ENCODE assay signal across 15 cellular contexts in the genomic region with DNA sequence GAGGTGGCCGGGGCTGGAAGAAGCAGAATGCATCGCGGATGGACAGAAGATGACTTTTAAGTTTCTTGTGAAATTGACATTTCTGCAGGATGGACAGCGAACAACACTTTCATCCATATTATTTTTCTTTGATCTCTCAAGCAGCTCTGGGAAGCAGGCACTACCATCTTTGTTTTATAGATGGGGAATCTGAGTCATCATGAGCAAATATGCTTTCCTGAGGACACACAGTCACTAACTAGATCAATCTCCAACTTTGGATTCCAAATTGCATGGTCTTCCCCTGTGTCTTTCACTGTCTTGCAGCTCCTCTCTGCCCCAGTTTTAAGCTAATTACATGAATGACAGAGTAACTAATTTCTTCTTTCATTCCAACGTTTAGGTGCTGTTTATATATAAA.
"Had no signal": no experiment of that assay in that cellular context is flagged by ENCODE, and none has a peak within 500 bp of the region (broad histone marks: within the 10 kb centered on the region; RNA-seq: fewer than 3 reads in every experiment).

No MANE protein-coding gene starts in this region.

- H3K36me3 Mint-ChIP-seq: brain; stimulated activated memory B cell treated with anti-CD40 and anti-IgM and Interleukin-4, amounts not matched to agents 10 μg/mL and 1 μg/mL and 100 μg/mL, for 72 hours had no signal

- H3K9me3 ChIP-seq: esophagus squamous epithelium, neutrophil, thyroid gland had no signal

- H3K36me3 ChIP-seq: esophagus squamous epithelium, neutrophil, thyroid gland had no signal

- H3K4me3 Mint-ChIP-seq: activated naive CD8-positive, alpha-beta T cell treated with anti-CD3 and anti-CD28 coated beads for 36 hours; brain; stimulated activated memory B cell treated with anti-CD40 and anti-IgM and Interleukin-4, amounts not matched to agents 10 μg/mL and 1 μg/mL and 100 μg/mL, for 72 hours had no signal

- H3K27me3 ChIP-seq: neutrophil, thyroid gland had no signal

- H3K4me1 ChIP-seq: esophagus squamous epithelium, thyroid gland had no signal

- H3K4me3 ChIP-seq: esophagus squamous epithelium, lung, thyroid gland had no signal

- H3K4me1 Mint-ChIP-seq: activated naive CD8-positive, alpha-beta T cell treated with anti-CD3 and anti-CD28 coated beads for 36 hours; stimulated activated memory B cell treated with anti-CD40 and anti-IgM and Interleukin-4, amounts not matched to agents 10 μg/mL and 1 μg/mL and 100 μg/mL, for 72 hours had no signal

- ATAC-seq: stimulated activated memory B cell treated with anti-CD40 and anti-IgM and Interleukin-4, amounts not matched to agents 10 μg/mL and 1 μg/mL and 100 μg/mL, for 72 hours had no signal

- H3K27ac Mint-ChIP-seq: activated naive CD8-positive, alpha-beta T cell treated with anti-CD3 and anti-CD28 coated beads for 36 hours; stimulated activated memory B cell treated with anti-CD40 and anti-IgM and Interleukin-4, amounts not matched to agents 10 μg/mL and 1 μg/mL and 100 μg/mL, for 72 hours had no signal

- DNase-seq: activated CD4-positive, alpha-beta T cell treated with anti-CD3 and anti-CD28 coated beads, Interleukin-2, amount 50 U/mL, for 1 hour; activated CD8-positive, alpha-beta memory T cell treated with anti-CD3 and anti-CD28 coated beads for 24 hours; activated gamma-delta T cell treated with Interleukin-2 at 50 U/mL for 16 hours; activated naive CD8-positive, alpha-beta T cell treated with anti-CD3 and anti-CD28 coated beads for 36 hours; amygdala; cortex of kidney; effector CD8-positive, alpha-beta T cell; esophagus squamous epithelium; midbrain; retina; thyroid gland had no signal

- H3K27ac ChIP-seq: esophagus squamous epithelium, neutrophil, thyroid gland had no signal

- H3K9me3 Mint-ChIP-seq: activated naive CD8-positive, alpha-beta T cell treated with anti-CD3 and anti-CD28 coated beads for 36 hours; brain had no signal
